9 cellular contexts compared by ENCODE assay signal in the genomic region with DNA sequence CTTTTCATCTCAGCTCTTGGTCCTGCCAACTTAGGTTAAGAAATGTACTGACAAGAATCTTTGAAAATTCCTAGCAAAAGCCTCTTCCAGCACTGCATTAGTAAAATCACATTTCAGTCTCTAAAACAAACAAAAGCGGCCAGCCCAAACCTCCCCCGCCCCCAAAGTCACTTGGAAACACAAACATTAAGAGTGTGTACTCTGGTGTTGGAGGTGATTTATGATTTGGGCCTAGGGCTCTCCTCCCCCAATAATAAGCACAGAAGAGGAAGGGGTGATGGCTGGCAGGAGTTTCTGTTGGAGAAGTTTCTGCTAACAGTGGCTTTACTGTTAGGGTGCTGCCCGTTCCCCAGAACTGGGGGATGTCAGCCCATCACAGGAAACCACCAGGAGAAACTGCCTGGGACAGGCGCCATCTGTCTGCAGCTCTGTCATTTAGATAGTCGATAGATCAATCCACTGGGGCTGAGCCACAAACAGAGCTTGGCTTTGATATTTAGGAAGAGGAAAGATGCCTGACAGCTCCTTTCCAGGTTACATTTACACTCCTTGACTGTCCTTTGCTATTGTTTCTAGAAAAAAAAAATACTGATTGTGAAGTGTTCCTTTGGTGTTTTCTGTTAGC.
DNase-seq lines count a peak whose midpoint lies in the region; ATAC-seq and TF ChIP-seq lines count a peak whose summit lies in the region.
"Had no signal": no experiment of that assay in that cellular context is flagged by ENCODE, and none has a peak within 500 bp of the region (broad histone marks: within the 10 kb centered on the region; RNA-seq: fewer than 3 reads in every experiment).

No MANE protein-coding gene starts in this region.

- H3K9me3 Mint-ChIP-seq in activated naive CD4-positive, alpha-beta T cell treated with anti-CD3 and anti-CD28 coated beads for 36 hours: no peaks in the 10 kb centered on the region
- no peaks in the 10 kb centered on the region for H3K9me3 Mint-ChIP-seq in stimulated activated naive CD8-positive, alpha-beta T cell treated with anti-CD3 and anti-CD28 coated beads, Interleukin-15, amount 100 ng/mL, for 72 hours

- no peaks in the 10 kb centered on the region for H3K4me1 ChIP-seq in foreskin keratinocyte

- ATAC-seq in foreskin keratinocyte: no peak
- ATAC-seq in stimulated activated naive CD8-positive, alpha-beta T cell treated with anti-CD3 and anti-CD28 coated beads, Interleukin-15, amount 100 ng/mL, for 72 hours: peak; percentile 42
- ATAC-seq in HG02981 (IDR thresholded peaks at IDR 0.05; ENCODE audit: unreplicated experiment): no peak

- H3K4me3 ChIP-seq in lower leg skin (ENCODE audit: low read depth, poor library complexity, severe bottlenecking): no peak overlapping the region

- no peak for TF ChIP-seq POLR2A in lower leg skin (IDR thresholded peaks at IDR 0.05)

- peak; percentile 51 for DNase-seq in activated naive CD4-positive, alpha-beta T cell treated with anti-CD3 and anti-CD28 coated beads for 36 hours
- DNase-seq in activated naive CD4-positive, alpha-beta T cell treated with Interleukin-2 at 50 U/mL for 16 hours: no peak
- peak; percentile 94 for DNase-seq in NCI-H748 (lab: John Stamatoyannopoulos, UW; ENCODE audit: unreplicated experiment)
- DNase-seq in foreskin keratinocyte: no peak
- DNase-seq in stimulated activated naive CD8-positive, alpha-beta T cell treated with anti-CD3 and anti-CD28 coated beads, Interleukin-15, amount 100 ng/mL, for 72 hours: no peak
- no peak for DNase-seq in lower leg skin (ENCODE audit: low spot score in 2 of 2)
- no peak for DNase-seq in globus pallidus (ENCODE audit: low spot score)
- DNase-seq: trophoblast cell had no signal

- 59 to 65% methylated on average over 5 of the region's 5 CpGs for WGBS in lower leg skin, 2 donors

- peak; percentile 40 for TF ChIP-seq CTCF in foreskin keratinocyte (conservative IDR thresholded peaks at IDR 0.05)
- no peak for TF ChIP-seq CTCF in lower leg skin (IDR thresholded peaks at IDR 0.05)

- peaks cover 4% of the 10 kb centered on the region for H3K4me1 Mint-ChIP-seq in activated naive CD4-positive, alpha-beta T cell treated with anti-CD3 and anti-CD28 coated beads for 36 hours (ENCODE audit: low read depth)
- H3K4me1 Mint-ChIP-seq in stimulated activated naive CD8-positive, alpha-beta T cell treated with anti-CD3 and anti-CD28 coated beads, Interleukin-15, amount 100 ng/mL, for 72 hours: peaks cover 15% of the 10 kb centered on the region

- H3K4me3 Mint-ChIP-seq in activated naive CD4-positive, alpha-beta T cell treated with anti-CD3 and anti-CD28 coated beads for 36 hours: no peak overlapping the region
- no peak overlapping the region for H3K4me3 Mint-ChIP-seq in stimulated activated naive CD8-positive, alpha-beta T cell treated with anti-CD3 and anti-CD28 coated beads, Interleukin-15, amount 100 ng/mL, for 72 hours

- H3K27me3 ChIP-seq in foreskin keratinocyte: no peaks in the 10 kb centered on the region

- H3K27ac ChIP-seq in foreskin keratinocyte: no peak overlapping the region

- CTCF ChIA-PET in activated naive CD4-positive, alpha-beta T cell treated with anti-CD3 and anti-CD28 coated beads for 36 hours (lab: Charles Lee): interaction anchor here (0.9 to 1.5 kb wide), 4 partner anchors 12 to 106 kb away, joined by 3 to 5 read pairs (median 3); no protein-coding TSS in a partner anchor

- H3K27ac Mint-ChIP-seq in activated naive CD4-positive, alpha-beta T cell treated with anti-CD3 and anti-CD28 coated beads for 36 hours: no peak overlapping the region
- H3K27ac Mint-ChIP-seq in stimulated activated naive CD8-positive, alpha-beta T cell treated with anti-CD3 and anti-CD28 coated beads, Interleukin-15, amount 100 ng/mL, for 72 hours: no peak overlapping the region

- intact Hi-C loops in activated naive CD4-positive, alpha-beta T cell treated with anti-CD3 and anti-CD28 coated beads for 36 hours (cut with micrococcal nuclease): loop anchor here (2.0 kb wide), 1 partner anchor 106 kb away; no protein-coding TSS in a partner anchor
- intact Hi-C loops in lower leg skin (cut with DNase I; ENCODE audit: low total_unique reads): no loop called here

- no peaks in the 10 kb centered on the region for H3K36me3 Mint-ChIP-seq in activated naive CD4-positive, alpha-beta T cell treated with anti-CD3 and anti-CD28 coated beads for 36 hours (ENCODE audit: low read depth)

- H3K27me3 Mint-ChIP-seq in activated naive CD4-positive, alpha-beta T cell treated with anti-CD3 and anti-CD28 coated beads for 36 hours (ENCODE audit: low read depth): no peaks in the 10 kb centered on the region
- peaks cover 6% of the 10 kb centered on the region for H3K27me3 Mint-ChIP-seq in stimulated activated naive CD8-positive, alpha-beta T cell treated with anti-CD3 and anti-CD28 coated beads, Interleukin-15, amount 100 ng/mL, for 72 hours

Comparison
In these comparisons a context has a peak if more than half of its experiments do, and no peak if none do; other contexts are left out.
1. DNase-seq: peak in activated naive CD4-positive, alpha-beta T cell treated with anti-CD3 and anti-CD28 coated beads for 36 hours (single experiment) and NCI-H748 (single experiment); none in activated naive CD4-positive, alpha-beta T cell treated with Interleukin-2 at 50 U/mL for 16 hours (single experiment), foreskin keratinocyte (0 of 2), stimulated activated naive CD8-positive, alpha-beta T cell treated with anti-CD3 and anti-CD28 coated beads, Interleukin-15, amount 100 ng/mL, for 72 hours (0 of 2), lower leg skin (0 of 2) and globus pallidus (single experiment).